ENCODE assay signal across 14 cellular contexts in genomic region chr16:1674751-1675664, GRCh38. TPM values are rescaled to one million over a fixed set of nuclear protein-coding genes. Genes with fewer than 3 reads are reported as not detected.
DNase-seq lines count a peak whose midpoint lies in the region; ATAC-seq and TF ChIP-seq lines count a peak whose summit lies in the region.
"Had no signal": no experiment of that assay in that cellular context is flagged by ENCODE, and none has a peak within 500 bp of the region (broad histone marks: within the 10 kb centered on the region; RNA-seq: fewer than 3 reads in every experiment).

No MANE protein-coding gene starts in this region.

- ATAC-seq in Right ventricle myocardium superior (ENCODE audit: poor library complexity) (no peak), GM18505 (IDR thresholded peaks at IDR 0.05; ENCODE audit: unreplicated experiment) (no peak), HG03439 (IDR thresholded peaks at IDR 0.05; ENCODE audit: unreplicated experiment) (no peak), gastroesophageal sphincter (no peak)

- peak; percentile 11 for DNase-seq in Right ventricle myocardium superior
- no peak for DNase-seq in cardiac septum (ENCODE audit: low spot score)
- DNase-seq in SW480 (ENCODE audit: low spot score): peak; percentile 47
- peak; percentile 45 for DNase-seq in fibroblast of pulmonary artery (ENCODE audit: low read depth)
- no peak for DNase-seq in stimulated activated CD4-positive, alpha-beta T cell treated with anti-CD3 and anti-CD28 coated beads, Interleukin-2, amount 100 ng/mL, for 24 hours
- DNase-seq: activated CD4-positive, CD25-positive, alpha-beta regulatory T cell; anterior cingulate cortex; hypothalamus; NCI-H146; NCI-H526; stimulated activated CD4-positive, alpha-beta T cell treated with anti-CD3 and anti-CD28 coated beads, Interleukin-15, amount 100 ng/mL, for 24 hours had no signal

- TF ChIP-seq CTCF in fibroblast of pulmonary artery (IDR thresholded peaks at IDR 0.05; ENCODE audit: low read length, missing control alignments): no peak
- no peak for TF ChIP-seq CTCF in gastroesophageal sphincter (IDR thresholded peaks at IDR 0.05)

- H3K4me1 ChIP-seq in gastroesophageal sphincter: peaks cover 0 to 25% (median 5%) of the 10 kb centered on the region in 3 donors

- intact Hi-C loops in Right ventricle myocardium superior (cut with DNase I) (no loop called here), cardiac septum (cut with DNase I) (no loop called here)

- no peak overlapping the region for H3K27ac ChIP-seq in gastroesophageal sphincter

- H3K4me3 ChIP-seq in fibroblast of pulmonary artery (replicated peaks; ENCODE audit: low read depth, low read length) (no peak overlapping the region), gastroesophageal sphincter (no peak overlapping the region)

- WGBS in gastroesophageal sphincter (ENCODE audit: low coverage in 1 of 2), 2 donors: 82 to 89% methylated on average over 3 to 14 of the region's 19 CpGs

- H3K9me3 ChIP-seq in gastroesophageal sphincter: no peaks in the 10 kb centered on the region

- peaks cover 0 to 67% of the 10 kb centered on the region in 2 donors for H3K36me3 ChIP-seq in gastroesophageal sphincter

- H3K27me3 ChIP-seq in gastroesophageal sphincter: no peaks in the 10 kb centered on the region

- no peak for TF ChIP-seq EP300 in gastroesophageal sphincter (IDR thresholded peaks at IDR 0.05)

- TF ChIP-seq POLR2A in GM18505 (IDR thresholded peaks at IDR 0.05; ENCODE audit: borderline replicate concordance, extremely low read depth, insufficient read depth, insufficient read length) (no peak), gastroesophageal sphincter (IDR thresholded peaks at IDR 0.05) (no peak)

RNA-seq across cellular contexts. Expression of gene JPT2, which starts 3.1 kb away (rescaled TPM):
- total RNA-seq in Right ventricle myocardium superior: 30.6 TPM
- total RNA-seq in cardiac septum: 26.2 TPM
- total RNA-seq in gastroesophageal sphincter: 10 to 100 TPM; 21.4 to 49.9 (median 31.6) TPM

RNA-seq across cellular contexts. Expression of gene MAPK8IP3, which starts 31.0 kb away (rescaled TPM):
- total RNA-seq in Right ventricle myocardium superior: 61.4 TPM
- total RNA-seq in cardiac septum: 71.4 TPM
- total RNA-seq in gastroesophageal sphincter: 10 to 100 TPM; 12.0 to 66.8 (median 33.1) TPM

Comparison
In these comparisons a context has a peak if more than half of its experiments do, and no peak if none do; other contexts are left out.
1. DNase-seq: peak in Right ventricle myocardium superior (single experiment), SW480 (single experiment) and fibroblast of pulmonary artery (single experiment); none in cardiac septum (single experiment) and stimulated activated CD4-positive, alpha-beta T cell treated with anti-CD3 and anti-CD28 coated beads, Interleukin-2, amount 100 ng/mL, for 24 hours (0 of 2).